Comparison of ENCODE assay signal across 9 cellular contexts in the genomic region with DNA sequence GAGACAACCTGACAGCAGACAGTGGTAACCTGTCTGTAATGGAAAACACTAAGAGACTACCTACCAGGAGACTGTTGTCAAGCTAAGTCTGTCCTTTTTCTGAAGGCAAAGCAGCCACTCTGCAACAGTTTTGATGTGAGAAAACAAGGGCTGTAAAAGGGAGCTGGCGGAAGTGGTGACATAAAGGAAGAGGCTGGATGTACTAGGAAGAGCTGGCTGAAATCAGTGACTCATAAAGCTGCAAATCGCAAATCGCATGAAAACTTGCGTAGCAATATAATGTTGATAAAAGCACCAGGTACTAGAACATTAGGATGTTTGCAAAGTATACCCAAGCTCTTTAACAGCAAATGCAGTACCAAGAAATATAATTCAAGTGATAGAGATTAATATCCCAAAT. TPM values are rescaled to one million over a fixed set of nuclear protein-coding genes. Genes with fewer than 3 reads are reported as not detected.
DNase-seq lines count a peak whose midpoint lies in the region; ATAC-seq and TF ChIP-seq lines count a peak whose summit lies in the region.
"Had no signal": no experiment of that assay in that cellular context is flagged by ENCODE, and none has a peak within 500 bp of the region (broad histone marks: within the 10 kb centered on the region; RNA-seq: fewer than 3 reads in every experiment).

No MANE protein-coding gene starts in this region.

- H3K36me3 ChIP-seq in ACC112 (ENCODE audit: insufficient read depth, low read length) (peaks cover 35% of the 10 kb centered on the region), HEK293 (ENCODE audit: control insufficient read depth in 2 of 2, insufficient read depth in 1 of 2, low read length in 2 of 2) (peaks cover 39 to 52% of the 10 kb centered on the region in 2 experiments), aorta (ENCODE audit: control insufficient read depth in 1 of 2, insufficient read depth in 2 of 2, low read length in 1 of 2) (no peaks in the 10 kb centered on the region)

- no peaks in the 10 kb centered on the region for H3K9me3 ChIP-seq in HEK293 (ENCODE audit: control insufficient read depth, insufficient read depth, low read depth, low read length)
- H3K9me3 ChIP-seq in iPS-18c (ENCODE audit: control insufficient read depth, insufficient read depth, low read length), result no peaks in the 10 kb centered on the region
- H3K9me3 ChIP-seq in aorta (ENCODE audit: control insufficient read depth, low read length), result no peaks in the 10 kb centered on the region

- H3K27ac ChIP-seq in ACC112 (ENCODE audit: low read depth, low read length) (no peak overlapping the region), HEK293 (ENCODE audit: extremely low read depth, low read depth, low read length) (no peak overlapping the region), aorta (ENCODE audit: low read depth in 1 of 2, low read length in 2 of 2) (no peak overlapping the region)

- no peak for DNase-seq in activated T-helper 1 cell treated with anti-CD3 and anti-CD28 coated beads, Interleukin-12 subunit alpha, Interleukin-12 subunit beta, Interleukin-2, Interleukin-4 antibody, amounts not matched to agents 30 ng/mL and 10 ng/mL and 1 ng/mL, durations not matched to agents 14 hours and 24 hours and 36 hours (ENCODE audit: low spot score)
- DNase-seq in ecto neural progenitor cell (ENCODE audit: low spot score) (no peak), iPS-NIHi11 (ENCODE audit: low spot score) (no peak), aorta (no peak)
- DNase-seq: kidney glomerular epithelial cell had no signal

- intact Hi-C loops in activated T-helper 1 cell treated with anti-CD3 and anti-CD28 coated beads, Interleukin-12 subunit alpha, Interleukin-12 subunit beta, Interleukin-2, Interleukin-4 antibody, amounts not matched to agents 30 ng/mL and 10 ng/mL and 1 ng/mL, durations not matched to agents 14 hours and 24 hours and 36 hours (cut with micrococcal nuclease), result loop anchor here (5.0 kb wide), 3 partner anchors 134 to 1236 kb away; partner anchors contain the start of genes FASTKD3 and MTRR
- intact Hi-C loops in aorta (cut with DNase I), result loop anchor here (5.0 to 10.0 kb wide), 3 partner anchors 101 to 1123 kb away; no protein-coding TSS in a partner anchor

- TF ChIP-seq CTCF in HEK293 (tag by site-specific recombination; IDR thresholded peaks at IDR 0.05), result no peak

- peaks cover 55% of the 10 kb centered on the region for H3K4me1 Mint-ChIP-seq in activated T-helper 1 cell treated with anti-CD3 and anti-CD28 coated beads, Interleukin-12 subunit alpha, Interleukin-12 subunit beta, Interleukin-2, Interleukin-4 antibody, amounts not matched to agents 30 ng/mL and 10 ng/mL and 1 ng/mL, durations not matched to agents 14 hours and 24 hours and 36 hours (ENCODE audit: low read depth)

- H2AFZ ChIP-seq in ACC112 (ENCODE audit: low read length, unreplicated experiment), result no peak overlapping the region

- peak overlapping the region; percentile 44 for H3K27ac Mint-ChIP-seq in activated T-helper 1 cell treated with anti-CD3 and anti-CD28 coated beads, Interleukin-12 subunit alpha, Interleukin-12 subunit beta, Interleukin-2, Interleukin-4 antibody, amounts not matched to agents 30 ng/mL and 10 ng/mL and 1 ng/mL, durations not matched to agents 14 hours and 24 hours and 36 hours

- no peaks in the 10 kb centered on the region for H3K9me3 Mint-ChIP-seq in activated T-helper 1 cell treated with anti-CD3 and anti-CD28 coated beads, Interleukin-12 subunit alpha, Interleukin-12 subunit beta, Interleukin-2, Interleukin-4 antibody, amounts not matched to agents 30 ng/mL and 10 ng/mL and 1 ng/mL, durations not matched to agents 14 hours and 24 hours and 36 hours

- CTCF ChIA-PET in HEK293 (lab: Yijun Ruan, JAX), result interaction anchor here (0.6 to 2.6 kb wide), 3 partner anchors 15 to 114 kb away, joined by 3 to 15 read pairs (median 3); no protein-coding TSS in a partner anchor

- H3K79me2 ChIP-seq in ACC112 (ENCODE audit: control insufficient read depth, insufficient read depth, low read length, unreplicated experiment), result peaks cover 85% of the 10 kb centered on the region

- no peaks in the 10 kb centered on the region for H3K27me3 Mint-ChIP-seq in activated T-helper 1 cell treated with anti-CD3 and anti-CD28 coated beads, Interleukin-12 subunit alpha, Interleukin-12 subunit beta, Interleukin-2, Interleukin-4 antibody, amounts not matched to agents 30 ng/mL and 10 ng/mL and 1 ng/mL, durations not matched to agents 14 hours and 24 hours and 36 hours (ENCODE audit: insufficient read depth)

- peaks cover 45% of the 10 kb centered on the region for H3K36me3 Mint-ChIP-seq in activated T-helper 1 cell treated with anti-CD3 and anti-CD28 coated beads, Interleukin-12 subunit alpha, Interleukin-12 subunit beta, Interleukin-2, Interleukin-4 antibody, amounts not matched to agents 30 ng/mL and 10 ng/mL and 1 ng/mL, durations not matched to agents 14 hours and 24 hours and 36 hours (ENCODE audit: low read depth)

- H3K4me3 ChIP-seq in ACC112 (ENCODE audit: low read depth, low read length) (peak overlapping the region; percentile 86), HEK293 (ENCODE audit: low read depth, low read length) (peak overlapping the region; percentile 86; the same call in 1 of the 2 replicates), iPS-18c (ENCODE audit: insufficient read depth, low read depth, low read length) (0 out of 2 replicates have a peak overlapping the region, but pooled peaks have one; percentile 2), aorta (ENCODE audit: low read length in 2 of 2) (no peak overlapping the region)

- H3K27me3 ChIP-seq in ACC112 (ENCODE audit: insufficient read depth, low read length), result no peaks in the 10 kb centered on the region
- no peaks in the 10 kb centered on the region for H3K27me3 ChIP-seq in aorta (ENCODE audit: control insufficient read depth in 1 of 2, insufficient read depth in 2 of 2, low read length in 1 of 2)

- 89 to 96% methylated on average over 4 of the region's 4 CpGs for WGBS in aorta, 2 donors

- H3K4me1 ChIP-seq in ACC112 (ENCODE audit: control insufficient read depth, insufficient read depth, low read length, unreplicated experiment), result peaks cover 16% of the 10 kb centered on the region
- peaks cover 7% of the 10 kb centered on the region for H3K4me1 ChIP-seq in HEK293 (ENCODE audit: control insufficient read depth, insufficient read depth, low read length)
- no peaks in the 10 kb centered on the region for H3K4me1 ChIP-seq in aorta (ENCODE audit: control insufficient read depth in 1 of 2, insufficient read depth in 2 of 2, low read length in 2 of 2)

- H3K4me3 Mint-ChIP-seq in activated T-helper 1 cell treated with anti-CD3 and anti-CD28 coated beads, Interleukin-12 subunit alpha, Interleukin-12 subunit beta, Interleukin-2, Interleukin-4 antibody, amounts not matched to agents 30 ng/mL and 10 ng/mL and 1 ng/mL, durations not matched to agents 14 hours and 24 hours and 36 hours, result peak overlapping the region; percentile 98

- ATAC-seq in HG02885 (IDR thresholded peaks at IDR 0.05; ENCODE audit: poor library complexity, unreplicated experiment) (no peak), aorta (ENCODE audit: low FRiP score) (no peak)

- POLR2A ChIA-PET in HEK293 (lab: Yijun Ruan, JAX), result interaction anchor here (2.5 kb wide), 1 partner anchor 1237 kb away, joined by 6 read pairs; the partner anchor contains the start of genes FASTKD3 and MTRR

TF ChIP-seq in HEK293, 187 proteins besides CTCF, POLR2A, EP300 and RAD21:
- no peak for TF ChIP-seq ZNF174 (tag by site-specific recombination; IDR thresholded peaks at IDR 0.05)
- TF ChIP-seq ZBTB44 (tag by site-specific recombination; IDR thresholded peaks at IDR 0.05), result 0 out of 2 replicates have a peak, but pooled peaks have one; percentile 11

RNA-seq across cellular contexts. Expression of gene NSUN2, which starts 1.4 kb away (rescaled TPM):
- total RNA-seq in activated T-helper 1 cell treated with anti-CD3 and anti-CD28 coated beads, Interleukin-12 subunit alpha, Interleukin-12 subunit beta, Interleukin-2, Interleukin-4 antibody, amounts not matched to agents 30 ng/mL and 10 ng/mL and 1 ng/mL, durations not matched to agents 14 hours and 24 hours and 36 hours, result 146 and 149 TPM in 2 replicates
- 10 to 100 TPM; 38.6 to 45.0 TPM for total RNA-seq in aorta
- 10 to 100 TPM; 15.0 to 46.1 TPM for polyA plus RNA-seq in aorta

RNA-seq across cellular contexts. Expression of gene SRD5A1, which starts 1.8 kb away (rescaled TPM):
- 13.8 and 14.0 TPM in 2 replicates for total RNA-seq in activated T-helper 1 cell treated with anti-CD3 and anti-CD28 coated beads, Interleukin-12 subunit alpha, Interleukin-12 subunit beta, Interleukin-2, Interleukin-4 antibody, amounts not matched to agents 30 ng/mL and 10 ng/mL and 1 ng/mL, durations not matched to agents 14 hours and 24 hours and 36 hours
- total RNA-seq in aorta, result 1 to 10 TPM; 5.6 to 7.7 TPM
- polyA plus RNA-seq in aorta, result 1 to 10 TPM; 2.5 to 3.7 TPM

Comparison
In these comparisons a context has a peak if more than half of its experiments do, and no peak if none do; other contexts are left out.
1. H3K4me3 ChIP-seq: peak in ACC112 (single experiment), HEK293 (single experiment) and iPS-18c (single experiment); none in aorta (0 of 2).